14 cellular contexts compared by ENCODE assay signal in the genomic region with DNA sequence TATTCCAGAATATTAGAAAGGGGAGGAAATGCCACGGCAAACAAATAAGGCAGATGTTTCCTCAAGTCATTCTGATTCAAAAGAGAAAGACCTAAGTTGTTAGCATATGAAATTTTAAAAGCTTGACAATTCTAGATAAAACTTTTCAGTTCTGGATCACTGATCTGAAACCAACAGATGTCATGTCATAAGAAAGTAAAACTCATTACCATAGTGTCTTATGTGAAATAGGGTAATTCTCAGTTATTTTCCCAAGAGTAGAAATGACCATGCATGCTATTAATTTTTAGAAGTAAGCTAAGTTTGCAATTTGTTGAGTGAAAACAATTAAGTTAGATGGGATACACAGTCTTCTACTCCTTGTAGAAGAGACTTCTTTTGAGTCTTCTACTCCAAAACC.
DNase-seq lines count a peak whose midpoint lies in the region; ATAC-seq lines count a peak whose summit lies in the region.
"Had no signal": no experiment of that assay in that cellular context is flagged by ENCODE, and none has a peak within 500 bp of the region (broad histone marks: within the 10 kb centered on the region; RNA-seq: fewer than 3 reads in every experiment).

No MANE protein-coding gene starts in this region.

- H3K4me1 Mint-ChIP-seq in activated T-cell treated with anti-CD3 and anti-CD28 coated beads, Interleukin-2, amount 50 U/mL, for 24 hours (ENCODE audit: low read depth) = no peaks in the 10 kb centered on the region
- H3K4me1 Mint-ChIP-seq: activated CD4-positive, alpha-beta memory T cell treated with anti-CD3 and anti-CD28 coated beads, Interleukin-2, amount 10 ng/mL, durations not matched to agents 7 days and 5 days; CD14-positive monocyte had no signal

- no peaks in the 10 kb centered on the region for H3K9me3 Mint-ChIP-seq in activated T-cell treated with anti-CD3 and anti-CD28 coated beads, Interleukin-2, amount 50 U/mL, for 24 hours
- H3K9me3 Mint-ChIP-seq: activated CD4-positive, alpha-beta memory T cell treated with anti-CD3 and anti-CD28 coated beads, Interleukin-2, amount 10 ng/mL, durations not matched to agents 7 days and 5 days had no signal

- H3K27ac Mint-ChIP-seq in activated T-cell treated with anti-CD3 and anti-CD28 coated beads, Interleukin-2, amount 50 U/mL, for 24 hours = no peak overlapping the region
- H3K27ac Mint-ChIP-seq: activated CD4-positive, alpha-beta memory T cell treated with anti-CD3 and anti-CD28 coated beads, Interleukin-2, amount 10 ng/mL, durations not matched to agents 7 days and 5 days; CD14-positive monocyte had no signal

- no peak overlapping the region for H3K4me3 Mint-ChIP-seq in activated T-cell treated with anti-CD3 and anti-CD28 coated beads, Interleukin-2, amount 50 U/mL, for 24 hours
- H3K4me3 Mint-ChIP-seq: activated CD4-positive, alpha-beta memory T cell treated with anti-CD3 and anti-CD28 coated beads, Interleukin-2, amount 10 ng/mL, durations not matched to agents 7 days and 5 days; CD14-positive monocyte had no signal

- no peaks in the 10 kb centered on the region for H3K36me3 Mint-ChIP-seq in activated T-cell treated with anti-CD3 and anti-CD28 coated beads, Interleukin-2, amount 50 U/mL, for 24 hours (ENCODE audit: low read depth)
- H3K36me3 Mint-ChIP-seq: CD14-positive monocyte had no signal

- no peaks in the 10 kb centered on the region for H3K27me3 Mint-ChIP-seq in activated T-cell treated with anti-CD3 and anti-CD28 coated beads, Interleukin-2, amount 50 U/mL, for 24 hours
- H3K27me3 Mint-ChIP-seq: activated CD4-positive, alpha-beta memory T cell treated with anti-CD3 and anti-CD28 coated beads, Interleukin-2, amount 10 ng/mL, durations not matched to agents 7 days and 5 days had no signal

- peak; percentile 70 for ATAC-seq in GM18861 (IDR thresholded peaks at IDR 0.05; ENCODE audit: unreplicated experiment)
- ATAC-seq in GM21737 (IDR thresholded peaks at IDR 0.05; ENCODE audit: unreplicated experiment) = peak; percentile 45
- peak; percentile 54 for ATAC-seq in HG03135 (IDR thresholded peaks at IDR 0.05; ENCODE audit: unreplicated experiment)
- ATAC-seq: gastroesophageal sphincter had no signal

- DNase-seq in glomerular visceral epithelial cell (ENCODE audit: extremely low spot score) = peak; percentile 1
- DNase-seq in activated T-cell treated with anti-CD3 and anti-CD28 coated beads, Interleukin-2, amount 50 U/mL, for 24 hours = no peak
- no peak for DNase-seq in NCI-H1105 (lab: John Stamatoyannopoulos, UW)
- DNase-seq in COR-L47 (lab: John Stamatoyannopoulos, UW) = no peak
- DNase-seq in HT-29 (ENCODE audit: low spot score) = no peak
- DNase-seq: activated CD4-positive, alpha-beta memory T cell treated with anti-CD3 and anti-CD28 coated beads, Interleukin-2, amount 10 ng/mL, durations not matched to agents 7 days and 5 days; activated gamma-delta T cell; NCI-H2227 treated with DMSO at 0.1 percent for 48 hours; T1000 had no signal
